ENCODE assay signal across 1 cellular context in the genomic region with DNA sequence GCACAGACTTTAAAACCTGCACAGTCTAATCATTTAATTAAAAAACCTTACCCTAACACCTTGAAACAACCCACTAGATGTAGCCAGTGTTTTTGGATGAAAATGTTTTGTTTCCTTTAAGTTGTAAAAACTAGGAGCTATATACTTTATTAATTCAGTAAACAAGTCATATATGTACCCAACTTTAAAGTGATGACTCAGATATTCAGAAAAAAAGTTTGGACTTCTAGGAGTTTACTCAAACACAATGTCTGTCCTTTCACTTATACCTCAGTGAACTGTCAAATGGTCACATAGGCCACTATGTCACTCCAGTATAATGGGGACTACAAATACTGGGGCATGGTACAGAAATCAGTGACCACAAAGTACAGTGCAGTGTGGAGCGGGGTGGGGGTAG.
TF ChIP-seq lines count a peak whose summit lies in the region.

No MANE protein-coding gene starts in this region.

TF ChIP-seq in HepG2, 621 proteins besides CTCF, POLR2A, EP300 and RAD21 (continued from another document):
- TF ChIP-seq, protein P1, sequence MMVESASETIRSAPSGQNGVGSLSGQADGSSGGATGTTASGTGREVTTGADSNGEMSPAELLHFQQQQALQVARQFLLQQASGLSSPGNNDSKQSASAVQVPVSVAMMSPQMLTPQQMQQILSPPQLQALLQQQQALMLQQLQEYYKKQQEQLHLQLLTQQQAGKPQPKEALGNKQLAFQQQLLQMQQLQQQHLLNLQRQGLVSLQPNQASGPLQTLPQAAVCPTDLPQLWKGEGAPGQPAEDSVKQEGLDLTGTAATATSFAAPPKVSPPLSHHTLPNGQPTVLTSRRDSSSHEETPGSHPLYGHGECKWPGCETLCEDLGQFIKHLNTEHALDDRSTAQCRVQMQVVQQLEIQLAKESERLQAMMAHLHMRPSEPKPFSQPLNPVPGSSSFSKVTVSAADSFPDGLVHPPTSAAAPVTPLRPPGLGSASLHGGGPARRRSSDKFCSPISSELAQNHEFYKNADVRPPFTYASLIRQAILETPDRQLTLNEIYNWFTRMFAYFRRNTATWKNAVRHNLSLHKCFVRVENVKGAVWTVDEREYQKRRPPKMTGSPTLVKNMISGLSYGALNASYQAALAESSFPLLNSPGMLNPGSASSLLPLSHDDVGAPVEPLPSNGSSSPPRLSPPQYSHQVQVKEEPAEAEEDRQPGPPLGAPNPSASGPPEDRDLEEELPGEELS (CRISPR knock-in tag; IDR thresholded peaks at IDR 0.05) = no peak
- TF ChIP-seq ZNF496 (CRISPR knock-in tag; IDR thresholded peaks at IDR 0.05; ENCODE audit: insufficient replicate concordance) (no peak), MAFF (IDR thresholded peaks at IDR 0.05; ENCODE audit: low read depth, low read length) (peak; percentile 65; the same call in 1 of the 2 replicates), ZNF232 (CRISPR knock-in tag; IDR thresholded peaks at IDR 0.05; ENCODE audit: borderline replicate concordance) (no peak)
- TF ChIP-seq, protein P2, sequence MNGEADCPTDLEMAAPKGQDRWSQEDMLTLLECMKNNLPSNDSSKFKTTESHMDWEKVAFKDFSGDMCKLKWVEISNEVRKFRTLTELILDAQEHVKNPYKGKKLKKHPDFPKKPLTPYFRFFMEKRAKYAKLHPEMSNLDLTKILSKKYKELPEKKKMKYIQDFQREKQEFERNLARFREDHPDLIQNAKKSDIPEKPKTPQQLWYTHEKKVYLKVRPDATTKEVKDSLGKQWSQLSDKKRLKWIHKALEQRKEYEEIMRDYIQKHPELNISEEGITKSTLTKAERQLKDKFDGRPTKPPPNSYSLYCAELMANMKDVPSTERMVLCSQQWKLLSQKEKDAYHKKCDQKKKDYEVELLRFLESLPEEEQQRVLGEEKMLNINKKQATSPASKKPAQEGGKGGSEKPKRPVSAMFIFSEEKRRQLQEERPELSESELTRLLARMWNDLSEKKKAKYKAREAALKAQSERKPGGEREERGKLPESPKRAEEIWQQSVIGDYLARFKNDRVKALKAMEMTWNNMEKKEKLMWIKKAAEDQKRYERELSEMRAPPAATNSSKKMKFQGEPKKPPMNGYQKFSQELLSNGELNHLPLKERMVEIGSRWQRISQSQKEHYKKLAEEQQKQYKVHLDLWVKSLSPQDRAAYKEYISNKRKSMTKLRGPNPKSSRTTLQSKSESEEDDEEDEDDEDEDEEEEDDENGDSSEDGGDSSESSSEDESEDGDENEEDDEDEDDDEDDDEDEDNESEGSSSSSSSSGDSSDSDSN (CRISPR knock-in tag; IDR thresholded peaks at IDR 0.05) = no peak
- TF ChIP-seq, protein P3, sequence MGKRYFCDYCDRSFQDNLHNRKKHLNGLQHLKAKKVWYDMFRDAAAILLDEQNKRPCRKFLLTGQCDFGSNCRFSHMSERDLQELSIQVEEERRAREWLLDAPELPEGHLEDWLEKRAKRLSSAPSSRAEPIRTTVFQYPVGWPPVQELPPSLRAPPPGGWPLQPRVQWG (CRISPR knock-in tag; IDR thresholded peaks at IDR 0.05; ENCODE audit: borderline replicate concordance, low read depth) = no peak
